Comparison of ENCODE assay signal across 8 cellular contexts in genomic region chr16:19522369-19523159, GRCh38. TPM values are rescaled to one million over a fixed set of nuclear protein-coding genes. Genes with fewer than 3 reads are reported as not detected.
DNase-seq lines count a peak whose midpoint lies in the region; ATAC-seq and TF ChIP-seq lines count a peak whose summit lies in the region.

No MANE protein-coding gene starts in this region.

- peak overlapping the region; percentile 74; the same call in 1 of the 2 replicates for H3K4me3 ChIP-seq in WI38 (ENCODE audit: low read depth, low read length)

- H3K36me3 Mint-ChIP-seq in activated CD8-positive, alpha-beta memory T cell treated with anti-CD3 and anti-CD28 coated beads, Interleukin-2, amount 10 ng/mL, durations not matched to agents 7 days and 5 days: peaks cover 10% of the 10 kb centered on the region
- H3K36me3 Mint-ChIP-seq in immature natural killer cell: peaks cover 0 to 4% (median 3%) of the 10 kb centered on the region in 3 donors

- no peaks in the 10 kb centered on the region for H3K9me3 Mint-ChIP-seq in activated CD8-positive, alpha-beta memory T cell treated with anti-CD3 and anti-CD28 coated beads, Interleukin-2, amount 10 ng/mL, durations not matched to agents 7 days and 5 days (ENCODE audit: low read depth)
- H3K9me3 Mint-ChIP-seq in immature natural killer cell: no peaks in the 10 kb centered on the region

- CTCF ChIA-PET in activated CD8-positive, alpha-beta memory T cell treated with anti-CD3 and anti-CD28 coated beads, Interleukin-2, amount 10 ng/mL, durations not matched to agents 7 days and 5 days (lab: Charles Lee): interaction anchor here (0.6 to 5.1 kb wide), 3 partner anchors 33 to 571 kb away, joined by 3 to 41 read pairs (median 3); partner anchors contain the start of gene VPS35L

- no peak for ATAC-seq in activated CD8-positive, alpha-beta memory T cell treated with anti-CD3 and anti-CD28 coated beads, Interleukin-2, amount 10 ng/mL, durations not matched to agents 7 days and 5 days
- ATAC-seq in sciatic nerve: no peak

- H3K4me3 Mint-ChIP-seq in activated CD8-positive, alpha-beta memory T cell treated with anti-CD3 and anti-CD28 coated beads, Interleukin-2, amount 10 ng/mL, durations not matched to agents 7 days and 5 days: peak overlapping the region; percentile 92
- peak overlapping the region; percentile 91 to 97 (median 93) for H3K4me3 Mint-ChIP-seq in immature natural killer cell

- no peak for DNase-seq in activated CD8-positive, alpha-beta memory T cell treated with anti-CD3 and anti-CD28 coated beads, Interleukin-2, amount 10 ng/mL, durations not matched to agents 7 days and 5 days
- no peak for DNase-seq in activated CD8-positive, alpha-beta memory T cell treated with anti-CD3 and anti-CD28 coated beads for 24 hours
- DNase-seq in immature natural killer cell: no peak
- DNase-seq in NCI-H1417 treated with DMSO at 0.1 percent for 48 hours (lab: John Stamatoyannopoulos, UW): no peak
- DNase-seq in sciatic nerve (ENCODE audit: low spot score): no peak
- no peak for DNase-seq in ecto neural progenitor cell (ENCODE audit: low spot score)

- TF ChIP-seq CTCF in WI38 (IDR thresholded peaks at IDR 0.05; ENCODE audit: low read depth, low read length): no peak

- H3K27ac Mint-ChIP-seq in activated CD8-positive, alpha-beta memory T cell treated with anti-CD3 and anti-CD28 coated beads, Interleukin-2, amount 10 ng/mL, durations not matched to agents 7 days and 5 days: peak overlapping the region; percentile 95
- H3K27ac Mint-ChIP-seq in immature natural killer cell: peak overlapping the region; percentile 82 to 98 (median 93)

- peak overlapping the region; percentile 70 for H3K27ac ChIP-seq in temporal lobe (ENCODE audit: low read depth, low read length)

- intact Hi-C loops in sciatic nerve (cut with DNase I): no loop called here

- H3K27me3 Mint-ChIP-seq in activated CD8-positive, alpha-beta memory T cell treated with anti-CD3 and anti-CD28 coated beads, Interleukin-2, amount 10 ng/mL, durations not matched to agents 7 days and 5 days: no peaks in the 10 kb centered on the region
- H3K27me3 Mint-ChIP-seq in immature natural killer cell (ENCODE audit: low read depth in 3 of 3): peaks cover 0 to 7% (median 6%) of the 10 kb centered on the region in 3 donors

- H3K4me1 Mint-ChIP-seq in activated CD8-positive, alpha-beta memory T cell treated with anti-CD3 and anti-CD28 coated beads, Interleukin-2, amount 10 ng/mL, durations not matched to agents 7 days and 5 days: peaks cover 52% of the 10 kb centered on the region
- H3K4me1 Mint-ChIP-seq in immature natural killer cell: peaks cover 46 to 67% of the 10 kb centered on the region in 2 donors

RNA-seq across cellular contexts. Expression of gene GDE1, which starts 0.7 kb away (rescaled TPM):
- total RNA-seq in activated CD8-positive, alpha-beta memory T cell treated with anti-CD3 and anti-CD28 coated beads, Interleukin-2, amount 10 ng/mL, durations not matched to agents 7 days and 5 days: 10 to 100 TPM; 21.3 to 31.8 TPM
- 10 to 100 TPM; 42.8 to 61.5 (median 46.6) TPM for polyA plus RNA-seq in immature natural killer cell
- 29.7 TPM for total RNA-seq in temporal lobe
- 43.2 TPM for total RNA-seq in sciatic nerve

RNA-seq across cellular contexts. Expression of gene CCP110, which starts 1.2 kb away (rescaled TPM):
- total RNA-seq in activated CD8-positive, alpha-beta memory T cell treated with anti-CD3 and anti-CD28 coated beads, Interleukin-2, amount 10 ng/mL, durations not matched to agents 7 days and 5 days: 10 to 100 TPM; 45.0 to 45.3 TPM
- polyA plus RNA-seq in immature natural killer cell: 10 to 100 TPM in 1 of 3 donors, 1 to 10 TPM in 2; 7.5 to 10.1 (median 9.4) TPM
- total RNA-seq in temporal lobe (73.5 TPM), sciatic nerve (32.3 TPM)

RNA-seq across cellular contexts. Expression of gene VPS35L, which starts 32.9 kb away (rescaled TPM):
- 10 to 100 TPM; 43.4 to 47.7 TPM for total RNA-seq in activated CD8-positive, alpha-beta memory T cell treated with anti-CD3 and anti-CD28 coated beads, Interleukin-2, amount 10 ng/mL, durations not matched to agents 7 days and 5 days
- polyA plus RNA-seq in immature natural killer cell: 10 to 100 TPM; 32.4 to 49.6 (median 46.6) TPM
- total RNA-seq in temporal lobe: 34.7 TPM
- total RNA-seq in sciatic nerve: 61.4 TPM
